In the genomic region with DNA sequence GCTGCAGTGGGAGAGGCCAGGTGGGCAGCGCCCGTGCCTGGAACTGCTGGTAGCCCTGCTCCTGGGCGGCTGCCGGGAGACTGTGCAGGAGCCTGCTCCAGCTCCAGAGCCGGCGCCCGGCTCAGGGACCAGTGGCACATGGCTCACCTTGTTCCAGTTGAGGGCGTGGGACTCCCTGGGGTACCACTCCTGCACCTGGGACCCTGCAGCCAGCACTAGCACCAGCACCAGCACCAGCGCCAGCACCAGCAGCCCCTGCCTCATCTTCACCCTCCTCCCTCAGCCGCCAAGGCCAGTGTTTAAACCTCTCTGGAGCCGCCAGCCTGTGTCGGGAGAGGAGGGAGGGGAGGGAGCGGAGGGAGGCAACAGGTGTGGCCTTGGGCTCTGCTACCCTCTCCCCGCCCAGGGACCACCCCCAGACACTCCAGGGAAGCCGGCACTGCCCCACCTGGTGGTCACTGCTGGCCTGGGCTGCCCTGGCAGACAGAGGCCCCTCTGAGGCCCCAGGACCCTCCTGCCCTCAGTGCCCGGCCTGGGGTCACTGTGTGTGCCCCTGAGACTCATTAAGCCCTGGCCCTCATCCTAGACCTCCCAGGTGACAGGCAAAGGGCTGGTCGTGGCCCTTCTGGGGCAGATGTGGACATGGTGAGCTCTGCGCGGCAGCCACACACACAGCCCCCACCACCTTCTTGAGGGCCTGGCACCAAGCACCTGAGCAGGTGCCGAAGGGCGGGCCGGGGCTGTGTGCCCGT, we compare ENCODE assay signal across 10 cellular contexts. TPM values are rescaled to one million over a fixed set of nuclear protein-coding genes. Genes with fewer than 3 reads are reported as not detected.
DNase-seq lines count a peak whose midpoint lies in the region; TF ChIP-seq lines count a peak whose summit lies in the region.
"Had no signal": no experiment of that assay in that cellular context is flagged by ENCODE, and none has a peak within 500 bp of the region (broad histone marks: within the 10 kb centered on the region; RNA-seq: fewer than 3 reads in every experiment).

A gene (minus strand): TSS at position 301 of the 752 bp plus-strand sequence. CDS start 37 bp downstream, at position 264.

- H3K9me3 Mint-ChIP-seq in activated naive CD4-positive, alpha-beta T cell treated with anti-CD3 and anti-CD28 coated beads, Interleukin-2, amount 10 ng/mL, durations not matched to agents 7 days and 5 days = no peaks in the 10 kb centered on the region

- in situ Hi-C loops in GM23248 (cut with MboI) = no loop called here

- H3K4me3 ChIP-seq in WI38 (ENCODE audit: low read depth, low read length) (no peak within 1 kb of the TSS), uterus (no peak within 1 kb of the TSS), GM23248 (no peak within 1 kb of the TSS)
- H3K4me3 ChIP-seq: prostate gland, SJSA1 had no signal

- H3K36me3 ChIP-seq in uterus (no peaks in the 10 kb centered on the region), GM23248 (ENCODE audit: low read depth) (no peaks in the 10 kb centered on the region)
- H3K36me3 ChIP-seq: prostate gland, SJSA1 had no signal

- no peak for TF ChIP-seq POLR2A in uterus (IDR thresholded peaks at IDR 0.05)

- no peak within 1 kb of the TSS for H3K9ac ChIP-seq in GM23248

- peaks cover 75% of the 10 kb centered on the region for H3K27me3 Mint-ChIP-seq in activated naive CD4-positive, alpha-beta T cell treated with anti-CD3 and anti-CD28 coated beads, Interleukin-2, amount 10 ng/mL, durations not matched to agents 7 days and 5 days

- intact Hi-C loops in uterus (cut with DNase I; ENCODE audit: low total_unique reads) = no loop called here

- 48 to 52% methylated on average over 20 to 22 of the region's 23 CpGs for WGBS in GM23248 (ENCODE audit: low coverage in 1 of 2, low lambda C conversion rate in 2 of 2, missing lambda C conversion rate in 2 of 2), 2 experiments

- no peaks in the 10 kb centered on the region for H3K36me3 Mint-ChIP-seq in activated naive CD4-positive, alpha-beta T cell treated with anti-CD3 and anti-CD28 coated beads, Interleukin-2, amount 10 ng/mL, durations not matched to agents 7 days and 5 days

- no peaks in the 10 kb centered on the region for H4K20me1 ChIP-seq in GM23248 (ENCODE audit: insufficient read depth)

- H3K4me1 ChIP-seq in uterus (peaks cover 0 to 7% of the 10 kb centered on the region in 2 donors), GM23248 (ENCODE audit: insufficient read depth) (no peaks in the 10 kb centered on the region)
- H3K4me1 ChIP-seq: SJSA1 had no signal

- TF ChIP-seq CTCF in WI38 (IDR thresholded peaks at IDR 0.05; ENCODE audit: low read depth, low read length) = peak; percentile 38
- TF ChIP-seq CTCF in uterus (IDR thresholded peaks at IDR 0.05) = peak in 1 of 4 experiments; percentile 28

- H3K4me1 Mint-ChIP-seq in activated naive CD4-positive, alpha-beta T cell treated with anti-CD3 and anti-CD28 coated beads, Interleukin-2, amount 10 ng/mL, durations not matched to agents 7 days and 5 days = peaks cover 6% of the 10 kb centered on the region

- no peak within 1 kb of the TSS for H3K4me2 ChIP-seq in GM23248 (ENCODE audit: unreplicated experiment)

- H3K27me3 ChIP-seq in uterus (peaks cover 0 to 18% of the 10 kb centered on the region in 2 donors), GM23248 (replicated peaks; ENCODE audit: insufficient read depth) (peaks cover 19% of the 10 kb centered on the region)

- H3K27ac ChIP-seq in uterus = peak within 1 kb of the TSS in 1 of 2 donors; percentile 63
- no peak within 1 kb of the TSS for H3K27ac ChIP-seq in GM23248
- H3K27ac ChIP-seq: prostate gland, SJSA1 had no signal

- H3K4me3 Mint-ChIP-seq in activated naive CD4-positive, alpha-beta T cell treated with anti-CD3 and anti-CD28 coated beads, Interleukin-2, amount 10 ng/mL, durations not matched to agents 7 days and 5 days = no peak within 1 kb of the TSS

- H3K9me2 ChIP-seq in GM23248 (ENCODE audit: insufficient read depth) = no peaks in the 10 kb centered on the region

- CTCF ChIA-PET in activated naive CD4-positive, alpha-beta T cell treated with anti-CD3 and anti-CD28 coated beads, Interleukin-2, amount 10 ng/mL, durations not matched to agents 7 days and 5 days (lab: Charles Lee) = interaction anchor here (1.5 kb wide), 1 partner anchor 13 kb away, joined by 5 read pairs; no protein-coding TSS in a partner anchor

- no peaks in the 10 kb centered on the region for H3K79me2 ChIP-seq in GM23248 (ENCODE audit: insufficient read depth)

- H2AFZ ChIP-seq in GM23248 = no peak within 1 kb of the TSS

- H3K27ac Mint-ChIP-seq in activated naive CD4-positive, alpha-beta T cell treated with anti-CD3 and anti-CD28 coated beads, Interleukin-2, amount 10 ng/mL, durations not matched to agents 7 days and 5 days = peak within 1 kb of the TSS; percentile 52

- H3K9me3 ChIP-seq in uterus = no peaks in the 10 kb centered on the region
- no peaks in the 10 kb centered on the region for H3K9me3 ChIP-seq in GM23248 (ENCODE audit: low read depth)
- H3K9me3 ChIP-seq: prostate gland, SJSA1 had no signal

- DNase-seq in activated naive CD4-positive, alpha-beta T cell treated with anti-CD3 and anti-CD28 coated beads, Interleukin-2, amount 10 ng/mL, durations not matched to agents 7 days and 5 days = no peak
- DNase-seq in activated naive CD4-positive, alpha-beta T cell treated with anti-CD3 and anti-CD28 coated beads, Interleukin-2, amount 50 U/mL, for 16 hours = no peak
- peak; percentile 87 for DNase-seq in islet precursor cell
- no peak for DNase-seq in uterus
- DNase-seq in T-helper 2 cell = no peak
- DNase-seq in AG20443 (ENCODE audit: low spot score) = no peak
- DNase-seq in GM23248 = no peak

- H3F3A ChIP-seq in GM23248 (ENCODE audit: insufficient read depth) = no peaks in the 10 kb centered on the region

RNA-seq across cellular contexts. Expression of the gene that starts here (rescaled TPM):
- total RNA-seq in uterus = 10 to 100 TPM in 3 of 4 donors, under 1 TPM in 1; 0.55 to 81.4 (median 20.4) TPM
- total RNA-seq in GM23248 (2014; rRNA removed; shearing (Covaris generic)) = not detected in 2 replicates
- not detected in 2 replicates for polyA plus RNA-seq in GM23248 (2016; fragmentation: Nextera tagmentation; extraction: Ambion mirVana)
- total RNA-seq: SJSA1 had no signal
